Comparison of ENCODE assay signal across 6 cellular contexts in the genomic region with DNA sequence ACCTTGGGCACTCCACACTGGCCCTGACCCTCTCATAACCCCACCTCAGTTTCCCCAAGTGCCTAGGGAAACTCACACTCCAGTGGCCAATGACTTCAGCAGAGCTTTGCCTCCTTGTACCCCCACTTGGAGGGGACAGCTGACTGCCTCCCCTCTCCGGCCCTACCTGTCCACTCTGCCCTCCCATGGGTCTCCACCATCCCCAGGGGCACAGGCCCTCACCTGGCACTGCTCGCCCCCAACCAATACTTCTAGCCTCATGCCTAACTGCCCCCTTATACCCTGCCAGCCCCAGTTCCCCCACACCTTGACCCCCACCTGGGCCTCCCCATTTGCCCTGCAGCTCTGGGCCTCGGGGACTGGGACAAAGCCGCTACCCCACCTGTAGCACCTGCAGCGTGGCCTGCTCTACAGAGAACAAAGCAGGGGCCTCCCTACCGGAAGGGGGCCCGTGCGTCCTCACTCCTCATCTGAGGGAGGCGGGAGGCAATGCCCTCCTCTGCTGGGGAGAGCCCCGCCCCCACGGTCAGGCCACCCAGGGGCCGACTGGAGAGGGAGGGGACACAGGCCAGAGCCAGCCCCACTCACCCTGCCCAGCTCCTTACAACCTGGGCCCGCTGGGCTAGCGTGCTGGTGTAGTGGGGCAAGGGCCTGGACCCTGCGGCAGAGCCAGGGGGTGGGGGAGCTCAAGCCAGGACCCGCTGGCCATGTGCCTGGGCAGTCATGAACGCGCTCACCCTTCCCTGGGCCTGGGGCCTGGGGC. TPM values are rescaled to one million over a fixed set of nuclear protein-coding genes. Genes with fewer than 3 reads are reported as not detected.
A peak's percentile ranks its signal among the peaks of the same experiment; 100 is the strongest.
DNase-seq lines count a peak whose midpoint lies in the region; ATAC-seq and TF ChIP-seq lines count a peak whose summit lies in the region.

No MANE protein-coding gene starts in this region.

- H3K9me3 ChIP-seq in Peyer's patch = no peaks in the 10 kb centered on the region
- H3K9me3 ChIP-seq in iPS-20b (ENCODE audit: insufficient read depth, low read depth, low read length) = no peaks in the 10 kb centered on the region
- H3K9me3 ChIP-seq in tibial artery = no peaks in the 10 kb centered on the region

- H3K4me1 ChIP-seq in Peyer's patch = peaks cover 0 to 80% (median 0%) of the 10 kb centered on the region in 4 donors
- H3K4me1 ChIP-seq in iPS-20b (ENCODE audit: insufficient read depth, low read length) = peaks cover 43% of the 10 kb centered on the region
- H3K4me1 ChIP-seq in tibial artery = peaks cover 14 to 98% (median 96%) of the 10 kb centered on the region in 4 donors

- DNase-seq in Peyer's patch (no peak), tibial artery (peak in 1 of 2 donors; percentile 81), LoVo (ENCODE audit: low spot score) (no peak), HCEC 1CT (no peak)

- intact Hi-C loops in tibial artery (cut with DNase I; ENCODE audit: low total_unique reads) = no loop called here

- H3K4me3 ChIP-seq in Peyer's patch (no peak overlapping the region), iPS-20b (ENCODE audit: low read length) (no peak overlapping the region), tibial artery (peak overlapping the region; percentile 41 to 49)

- peak overlapping the region; percentile 40 to 89 (median 70) for H3K27ac ChIP-seq in Peyer's patch
- peak overlapping the region; percentile 94 for H3K27ac ChIP-seq in iPS-20b (ENCODE audit: low read length)
- peak overlapping the region; percentile 96 to 97 for H3K27ac ChIP-seq in tibial artery

- no peak for ATAC-seq in GM19395 (IDR thresholded peaks at IDR 0.05; ENCODE audit: unreplicated experiment)

- H3K27me3 ChIP-seq in Peyer's patch = no peaks in the 10 kb centered on the region
- H3K27me3 ChIP-seq in iPS-20b (ENCODE audit: insufficient read depth, low read length) = no peaks in the 10 kb centered on the region
- no peaks in the 10 kb centered on the region for H3K27me3 ChIP-seq in tibial artery

- TF ChIP-seq CTCF in Peyer's patch (IDR thresholded peaks at IDR 0.05) (no peak), tibial artery (IDR thresholded peaks at IDR 0.05) (no peak)

- H3K36me3 ChIP-seq in Peyer's patch = no peaks in the 10 kb centered on the region
- 0 out of 2 replicates have a peak, but pooled peaks cover 10% of the 10 kb centered on the region for H3K36me3 ChIP-seq in iPS-20b (ENCODE audit: insufficient read depth, low read depth, low read length)
- H3K36me3 ChIP-seq in tibial artery = peaks cover 0 to 14% (median 0%) of the 10 kb centered on the region in 3 donors

- peak overlapping the region; percentile 15; the same call in 1 of the 2 replicates for H3K9ac ChIP-seq in iPS-20b (ENCODE audit: low read depth, low read length)

- no peak for TF ChIP-seq POLR2A in Peyer's patch (IDR thresholded peaks at IDR 0.05)

RNA-seq across cellular contexts. Expression of a gene that starts 8.2 kb away (rescaled TPM):
- 100 to 1,000 TPM in 2 of 4 donors, 10 to 100 TPM in 2; 31.2 to 328 (median 87.3) TPM for total RNA-seq in Peyer's patch

RNA-seq across cellular contexts. Expression of a gene that starts 28.0 kb away (rescaled TPM):
- total RNA-seq in Peyer's patch = 100 to 1,000 TPM; 507 to 769 (median 622) TPM

RNA-seq across cellular contexts. Expression of a gene that starts 48.2 kb away (rescaled TPM):
- total RNA-seq in Peyer's patch = 10 to 100 TPM in 2 of 4 donors, 1 to 10 TPM in 2; 7.2 to 33.8 (median 11.1) TPM

RNA-seq across cellular contexts. Expression of a gene that starts 56.1 kb away (rescaled TPM):
- 100 to 1,000 TPM in 2 of 4 donors, 10 to 100 TPM in 2; 90.8 to 136 (median 99.7) TPM for total RNA-seq in Peyer's patch

Comparison
In these comparisons a context has a peak if more than half of its experiments do, and no peak if none do; other contexts are left out.
1. H3K4me3 ChIP-seq: peak in tibial artery (2 of 2); none in Peyer's patch (0 of 4) and iPS-20b (single experiment).
2. Peak in every context shown above with its lines, with median percentiles within 50 percentile points of each other: H3K27ac ChIP-seq.